Comparison of ENCODE assay signal across 12 cellular contexts in the genomic region with DNA sequence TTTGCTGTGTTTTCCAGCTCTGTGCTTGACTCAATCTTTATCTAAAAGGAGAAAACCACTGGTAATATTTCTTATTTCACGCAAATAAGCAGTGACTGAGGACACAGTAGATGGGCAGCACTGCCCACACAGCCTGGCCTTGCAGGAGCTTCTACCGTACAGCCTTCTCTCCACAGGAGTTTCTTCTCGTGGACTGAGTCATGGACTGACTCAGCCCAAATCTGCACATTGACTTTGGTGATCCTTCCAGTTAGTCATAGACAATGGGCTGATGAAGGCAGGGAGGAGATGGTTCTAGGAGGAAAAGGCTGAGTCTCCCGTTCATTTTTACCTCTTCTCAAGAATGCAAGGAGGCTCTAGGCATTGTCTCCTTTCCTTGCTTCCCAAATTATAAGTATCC.
DNase-seq lines count a peak whose midpoint lies in the region; ATAC-seq and TF ChIP-seq lines count a peak whose summit lies in the region.
"Had no signal": no experiment of that assay in that cellular context is flagged by ENCODE, and none has a peak within 500 bp of the region (broad histone marks: within the 10 kb centered on the region; RNA-seq: fewer than 3 reads in every experiment).

No MANE protein-coding gene starts in this region.

- no peak for ATAC-seq in GM19395 (IDR thresholded peaks at IDR 0.05; ENCODE audit: unreplicated experiment)

- in situ Hi-C loops in GM13977 (cut with MboI; ENCODE audit: low pct_unique_long_range_greater_than_20kb, low sequenced_read_pairs, unreplicated experiment) = no loop called here

- DNase-seq in GM04503 (ENCODE audit: low read depth) (peak; percentile 25), RPMI7951 (ENCODE audit: low read depth) (peak; percentile 84), epithelial cell of proximal tubule (ENCODE audit: low read depth) (peak; percentile 15), pulmonary artery endothelial cell (ENCODE audit: low read depth, low spot score) (peak; percentile 44), GM13977 (ENCODE audit: low spot score) (no peak), occipital lobe (lab: John Stamatoyannopoulos, UW) (no peak)
- DNase-seq in stimulated activated CD4-positive, alpha-beta T cell treated with anti-CD3 and anti-CD28 coated beads, Interleukin-2, amount 100 ng/mL, for 48 hours = no peak
- DNase-seq: activated CD4-positive, alpha-beta T cell treated with anti-CD3 and anti-CD28 coated beads, Interleukin-2, amount 50 U/mL, for 1 hour; activated gamma-delta T cell; NCI-H1417 had no signal

- no peak overlapping the region for H3K4me3 ChIP-seq in epithelial cell of proximal tubule (ENCODE audit: low read depth, low read length)
- H3K4me3 ChIP-seq: smooth muscle cell had no signal

- TF ChIP-seq CTCF in epithelial cell of proximal tubule (conservative IDR thresholded peaks at IDR 0.05; ENCODE audit: low read depth, low read length) (no peak), GM13977 (IDR thresholded peaks at IDR 0.05; ENCODE audit: extremely low read depth, insufficient read depth, missing control alignments) (no peak)

Comparison
In these comparisons a context has a peak if more than half of its experiments do, and no peak if none do; other contexts are left out.
1. DNase-seq: peak in GM04503 (single experiment), RPMI7951 (single experiment), epithelial cell of proximal tubule (single experiment) and pulmonary artery endothelial cell (single experiment); none in stimulated activated CD4-positive, alpha-beta T cell treated with anti-CD3 and anti-CD28 coated beads, Interleukin-2, amount 100 ng/mL, for 48 hours (0 of 2), GM13977 (single experiment) and occipital lobe (single experiment).